In the genomic region with DNA sequence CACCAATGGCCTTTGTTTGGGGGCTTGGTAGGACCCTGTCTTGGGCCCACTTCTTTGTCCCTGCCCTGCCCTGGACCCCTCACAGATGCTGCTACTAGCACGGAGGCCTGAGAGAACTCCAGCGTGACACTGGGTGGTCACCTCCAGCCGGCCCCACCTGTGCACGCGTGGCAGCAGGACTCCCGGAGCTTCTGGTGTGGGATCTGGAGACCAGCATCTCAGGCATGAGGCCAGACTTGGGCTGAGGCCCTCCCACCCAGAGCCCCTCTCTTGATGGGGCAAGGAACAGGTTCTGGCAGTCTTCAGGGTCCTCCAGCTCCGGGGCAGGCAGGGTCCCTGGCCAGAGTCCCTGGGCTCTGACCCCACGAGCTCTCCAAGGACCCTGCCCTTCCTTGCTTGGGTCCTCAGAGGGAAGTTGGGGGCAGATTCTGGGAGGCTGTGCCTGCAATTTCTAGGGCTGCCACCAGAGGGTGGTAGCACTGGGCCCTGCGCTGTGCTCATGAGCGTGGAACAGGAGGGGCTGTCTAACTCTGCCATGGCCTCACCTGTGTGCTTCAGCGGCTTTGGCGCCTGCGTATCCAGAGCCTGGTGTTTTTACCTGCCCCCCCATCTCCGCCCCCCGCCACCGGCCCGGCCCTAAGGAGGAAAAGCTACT, we compare ENCODE assay signal across 10 cellular contexts. TPM values are rescaled to one million over a fixed set of nuclear protein-coding genes. Genes with fewer than 3 reads are reported as not detected.
DNase-seq lines count a peak whose midpoint lies in the region; ATAC-seq and TF ChIP-seq lines count a peak whose summit lies in the region.
"Had no signal": no experiment of that assay in that cellular context is flagged by ENCODE, and none has a peak within 500 bp of the region (broad histone marks: within the 10 kb centered on the region; RNA-seq: fewer than 3 reads in every experiment).

No MANE protein-coding gene starts in this region.

- H3K79me2 ChIP-seq in neural progenitor cell (ENCODE audit: low read depth) = no peaks in the 10 kb centered on the region

- dilution Hi-C loops in IMR-90 (cut with HindIII; ENCODE audit: low sequenced_read_pairs, unreplicated experiment) = no loop called here

- no peaks in the 10 kb centered on the region for H3K9me1 ChIP-seq in IMR-90 (ENCODE audit: insufficient read depth, low read length)

- no TSS peak for BruUV-seq in IMR-90 (replicated peaks; lab: Mats Ljungman, UMichigan)

- POLR2A ChIA-PET in IMR-90 (lab: Charles Lee; ENCODE audit: unreplicated experiment) = no interaction called here
- POLR2A ChIA-PET in T-cell (lab: Charles Lee) = interaction anchor here in 1 of 2 donors (0.6 kb wide), 1 partner anchor 875 kb away, joined by 3 read pairs; no protein-coding TSS in a partner anchor

- WGBS in IMR-90 (ENCODE audit: extremely low coverage in 2 of 2, insufficient read length in 1 of 2), 2 experiments = 93% methylated on average over 6 of the region's 17 CpGs; no CpG with 5 or more reads in 1 of the 2 experiments

- peaks cover 3% of the 10 kb centered on the region; the same call in 1 of the 2 replicates for H3K9me3 ChIP-seq in IMR-90 (ENCODE audit: control insufficient read depth, insufficient read depth, low read length)
- H3K9me3 ChIP-seq in neural progenitor cell (ENCODE audit: low read depth) = no peaks in the 10 kb centered on the region

- no peak for TF ChIP-seq RAD21 in IMR-90 (IDR thresholded peaks at IDR 0.05; ENCODE audit: low read length)

- H3K27ac Mint-ChIP-seq in neural progenitor cell (no peak overlapping the region), T-cell (no peak overlapping the region)

- no peak overlapping the region for H4K91ac ChIP-seq in IMR-90 (ENCODE audit: insufficient read depth, low read depth, low read length)

- peaks cover 39% of the 10 kb centered on the region for H3K27me3 ChIP-seq in IMR-90 (ENCODE audit: control insufficient read depth, insufficient read depth, low read length)
- H3K27me3 ChIP-seq in neural progenitor cell = peaks cover 55% of the 10 kb centered on the region

- peaks cover 6% of the 10 kb centered on the region; the same call in 1 of the 2 replicates for H3K36me3 ChIP-seq in IMR-90 (ENCODE audit: control insufficient read depth, insufficient read depth, low read length)
- H3K36me3 ChIP-seq in neural progenitor cell = no peaks in the 10 kb centered on the region

- DNase-seq in NCI-H748 (lab: John Stamatoyannopoulos, UW; ENCODE audit: unreplicated experiment) (peak; percentile 27), NCI-H748 treated with DMSO at 0.1 percent for 48 hours (lab: John Stamatoyannopoulos, UW) (no peak), IMR-90 (no peak), cardiac fibroblast (ENCODE audit: low read depth in 2 of 2) (no peak), neural progenitor cell (ENCODE audit: low spot score) (no peak), T-cell (no peak)
- DNase-seq: effector memory CD8-positive, alpha-beta T cell; NCI-H526 treated with DMSO at 0.1 percent for 48 hours had no signal

- H3K4me2 ChIP-seq in IMR-90 (ENCODE audit: low read depth, low read length) (no peak overlapping the region), neural progenitor cell (no peak overlapping the region)

- H2AK5ac ChIP-seq in IMR-90 (ENCODE audit: low read depth, low read length) = no peak overlapping the region; the same call in 1 of the 2 replicates

- TF ChIP-seq POLR2A in IMR-90 (IDR thresholded peaks at IDR 0.05; ENCODE audit: low read depth, low read length) = no peak

- no peak overlapping the region for H3K14ac ChIP-seq in IMR-90 (replicated peaks; ENCODE audit: low read depth, low read length)

- H3K18ac ChIP-seq in IMR-90 (ENCODE audit: low read depth, low read length) = no peak overlapping the region

- no peaks in the 10 kb centered on the region for H3K79me1 ChIP-seq in IMR-90 (ENCODE audit: low read depth in 1 of 2, low read length in 2 of 2)

- H4K20me1 ChIP-seq in IMR-90 (ENCODE audit: insufficient read depth, low read length) (peaks cover 11% of the 10 kb centered on the region), neural progenitor cell (ENCODE audit: low read depth) (peaks cover 48% of the 10 kb centered on the region)

- no peak overlapping the region for H2BK120ac ChIP-seq in IMR-90 (ENCODE audit: low read depth, low read length)

- H3K4ac ChIP-seq in IMR-90 (ENCODE audit: low read depth, low read length) = no peak overlapping the region

- peaks cover 42% of the 10 kb centered on the region for H3F3A ChIP-seq in neural progenitor cell (ENCODE audit: low read depth)

- in situ Hi-C loops in IMR-90 (cut with MboI; ENCODE audit: low sequenced_read_pairs) = no loop called here

- H3K27me3 Mint-ChIP-seq in neural progenitor cell (ENCODE audit: insufficient read depth, low read depth) (peaks cover 24% of the 10 kb centered on the region), T-cell (peaks cover 4 to 24% of the 10 kb centered on the region in 2 donors)

- H3K4me3 ChIP-seq in IMR-90 (ENCODE audit: insufficient read depth, low read depth, low read length) = no peak overlapping the region
- H3K4me3 ChIP-seq in cardiac fibroblast (replicated peaks in 1 of 2; ENCODE audit: low read depth in 2 of 2, low read length in 2 of 2) = no peak overlapping the region
- no peak overlapping the region for H3K4me3 ChIP-seq in neural progenitor cell

- ATAC-seq in IMR-90 (ENCODE audit: low read depth) (no peak), T-cell (replicated peaks in 1 of 4) (no peak), GM21367 (IDR thresholded peaks at IDR 0.05; ENCODE audit: unreplicated experiment) (no peak), GM18502 (IDR thresholded peaks at IDR 0.05; ENCODE audit: poor library complexity, unreplicated experiment) (no peak)
- ATAC-seq: effector memory CD8-positive, alpha-beta T cell had no signal

- no peak overlapping the region for H2BK15ac ChIP-seq in IMR-90 (ENCODE audit: low read depth, low read length)

- no peak overlapping the region for H3K23ac ChIP-seq in IMR-90 (ENCODE audit: low read depth, low read length)

- no peak overlapping the region for H4K5ac ChIP-seq in IMR-90 (ENCODE audit: low read depth, low read length)

- intact Hi-C loops in IMR-90 (cut with micrococcal nuclease) = no loop called here

- H4K8ac ChIP-seq in IMR-90 (ENCODE audit: low read depth in 2 of 2, low read length in 2 of 2) = no peak overlapping the region

- H2AFZ ChIP-seq in IMR-90 (replicated peaks; ENCODE audit: low read length, poor library complexity) (no peak overlapping the region), neural progenitor cell (replicated peaks) (no peak overlapping the region)

- no peak overlapping the region for H2BK5ac ChIP-seq in IMR-90 (ENCODE audit: low read depth, low read length, poor library complexity, severe bottlenecking)

- no peaks in the 10 kb centered on the region for H3K9me3 Mint-ChIP-seq in neural progenitor cell
- no peaks in the 10 kb centered on the region for H3K9me3 Mint-ChIP-seq in T-cell
- H3K9me3 Mint-ChIP-seq: effector memory CD8-positive, alpha-beta T cell had no signal

- no peak overlapping the region for H2BK20ac ChIP-seq in IMR-90 (ENCODE audit: low read depth, low read length)

- no peak overlapping the region for H2AK9ac ChIP-seq in IMR-90 (replicated peaks; ENCODE audit: low read depth, low read length, poor library complexity)

- H3K36me3 Mint-ChIP-seq in neural progenitor cell (peaks cover 3% of the 10 kb centered on the region), T-cell (peaks cover 4% of the 10 kb centered on the region)

- H3K4me1 ChIP-seq in IMR-90 (ENCODE audit: control insufficient read depth, insufficient read depth, low read length) (peaks cover 7% of the 10 kb centered on the region), neural progenitor cell (peaks cover 16% of the 10 kb centered on the region)

- H3K4me1 Mint-ChIP-seq in neural progenitor cell = peaks cover 21% of the 10 kb centered on the region
- H3K4me1 Mint-ChIP-seq in T-cell = peaks cover 6 to 22% (median 18%) of the 10 kb centered on the region in 3 donors

- H3K27ac ChIP-seq in IMR-90 (ENCODE audit: insufficient read depth, low read length) (no peak overlapping the region), neural progenitor cell (no peak overlapping the region)

- CTCF ChIA-PET in IMR-90 (lab: Yijun Ruan, JAX) (no interaction called here), T-cell (lab: Charles Lee) (interaction anchor here (0.6 to 0.7 kb wide), 2 partner anchors 19 to 22 kb away, joined by 3 to 7 read pairs; no protein-coding TSS in a partner anchor)

- H3K4me3 Mint-ChIP-seq in neural progenitor cell (no peak overlapping the region), T-cell (no peak overlapping the region)

- H3K9ac ChIP-seq in IMR-90 (ENCODE audit: low read depth, low read length) = no peak overlapping the region
- no peak overlapping the region for H3K9ac ChIP-seq in neural progenitor cell

- H3K56ac ChIP-seq in IMR-90 (ENCODE audit: extremely low read depth, insufficient read depth, low read length) = no peak overlapping the region

- TF ChIP-seq CTCF in IMR-90 (conservative IDR thresholded peaks at IDR 0.05; ENCODE audit: low read depth, low read length) (peak; percentile 27; the same call in 1 of the 2 replicates), cardiac fibroblast (IDR thresholded peaks at IDR 0.05; ENCODE audit: low read depth, low read length) (peak; percentile 64), neural progenitor cell (IDR thresholded peaks at IDR 0.05) (peak; percentile 57)

RNA-seq across cellular contexts. Expression of gene BAIAP3, which starts 3.1 kb away (rescaled TPM):
- total RNA-seq in IMR-90 (2012; rRNA removed) (0.36 and 0.56 TPM in 2 replicates), neural progenitor cell (ENCODE audit: low replicate concordance) (0.34 and 4.0 TPM in 2 replicates), T-cell (10 to 100 TPM in 4 of 5 donors, 1 to 10 TPM in 1; 9.1 to 12.8 (median 12.7) TPM)
- polyA plus RNA-seq in IMR-90 (2012; rRNA removed) = 0.65 and 0.77 TPM in 2 replicates
- polyA plus RNA-seq in IMR-90 (2012; cell fraction: cytosol; rRNA removed) = 0.40 and 0.73 TPM in 2 replicates
- polyA plus RNA-seq in IMR-90 (2012; cell fraction: nucleus; rRNA removed; ENCODE audit: low replicate concordance) = 4.2 and 8.4 TPM in 2 replicates

RNA-seq across cellular contexts. Expression of gene UBE2I, which starts 21.0 kb away (rescaled TPM):
- total RNA-seq in IMR-90 (2012; rRNA removed) (30.8 and 45.0 TPM in 2 replicates), neural progenitor cell (ENCODE audit: low replicate concordance) (184 and 239 TPM in 2 replicates), T-cell (100 to 1,000 TPM; 173 to 247 (median 190) TPM)
- polyA plus RNA-seq in IMR-90 (2012; rRNA removed) = 113 and 140 TPM in 2 replicates
- 47.2 and 66.3 TPM in 2 replicates for polyA plus RNA-seq in IMR-90 (2012; cell fraction: cytosol; rRNA removed)
- 119 and 179 TPM in 2 replicates for polyA plus RNA-seq in IMR-90 (2012; cell fraction: nucleus; rRNA removed; ENCODE audit: low replicate concordance)

RNA-seq across cellular contexts. Expression of gene TSR3, which starts 21.3 kb away (rescaled TPM):
- 38.0 and 46.4 TPM in 2 replicates for total RNA-seq in IMR-90 (2012; rRNA removed)
- polyA plus RNA-seq in IMR-90 (2012; rRNA removed) = 52.9 and 77.8 TPM in 2 replicates
- polyA plus RNA-seq in IMR-90 (2012; cell fraction: cytosol; rRNA removed) = 87.2 and 116 TPM in 2 replicates
- 39.9 and 72.5 TPM in 2 replicates for polyA plus RNA-seq in IMR-90 (2012; cell fraction: nucleus; rRNA removed; ENCODE audit: low replicate concordance)
- 22.4 and 60.6 TPM in 2 replicates for total RNA-seq in neural progenitor cell (ENCODE audit: low replicate concordance)
- total RNA-seq in T-cell = 10 to 100 TPM; 25.4 to 53.1 (median 48.1) TPM

RNA-seq across cellular contexts. Expression of gene GNPTG, which starts 21.3 kb away (rescaled TPM):
- 14.7 and 14.9 TPM in 2 replicates for total RNA-seq in IMR-90 (2012; rRNA removed)
- polyA plus RNA-seq in IMR-90 (2012; rRNA removed) = 70.8 and 85.2 TPM in 2 replicates
- polyA plus RNA-seq in IMR-90 (2012; cell fraction: cytosol; rRNA removed) = 103 and 128 TPM in 2 replicates
- polyA plus RNA-seq in IMR-90 (2012; cell fraction: nucleus; rRNA removed; ENCODE audit: low replicate concordance) = 113 and 180 TPM in 2 replicates
- 11.8 and 22.7 TPM in 2 replicates for total RNA-seq in neural progenitor cell (ENCODE audit: low replicate concordance)
- total RNA-seq in T-cell = 10 to 100 TPM; 42.6 to 66.5 (median 63.1) TPM
